In the genomic region with DNA sequence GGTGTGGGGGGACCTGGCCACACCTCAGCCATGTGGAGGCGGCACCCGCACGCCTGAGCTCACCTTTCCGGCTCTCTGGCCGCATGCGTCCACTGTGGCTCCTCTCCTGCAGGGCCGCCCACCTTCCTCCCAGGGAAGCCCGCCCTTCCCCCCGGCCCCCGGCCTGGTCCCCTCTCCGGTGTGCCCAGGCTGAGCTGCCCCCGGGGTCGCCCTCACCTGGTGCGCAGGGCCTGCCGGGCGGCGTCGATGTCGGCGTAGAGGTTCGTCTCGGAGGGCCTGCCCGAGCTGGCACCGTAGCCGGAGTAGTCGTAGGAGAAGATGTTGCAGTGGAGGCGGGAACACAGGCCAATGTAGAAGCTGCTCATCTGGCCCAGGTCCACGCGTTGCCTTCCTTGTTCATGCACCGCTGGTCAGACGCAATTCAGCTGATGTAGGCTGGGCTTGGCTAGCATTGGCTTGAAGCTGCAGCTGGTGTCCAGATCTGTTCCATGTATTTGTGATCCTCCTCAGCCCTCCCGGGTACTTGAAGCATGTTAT, we compare ENCODE assay signal across 8 cellular contexts.
A peak's percentile ranks its signal among the peaks of the same experiment; 100 is the strongest.
DNase-seq lines count a peak whose midpoint lies in the region; ATAC-seq, FAIRE-seq and TF ChIP-seq lines count a peak whose summit lies in the region.
"Not testable (repeated sequence)": the region's sequence is repeated elsewhere in the genome, so short reads cannot be mapped to it uniquely, and the experiment has no call there.

No MANE protein-coding gene starts in this region.

- H3K4me2 ChIP-seq in osteoblast (ENCODE audit: insufficient read depth, low read length) = not testable (repeated sequence)

- H3K4me1 ChIP-seq in esophagus muscularis mucosa; osteoblast (ENCODE audit: insufficient read depth, low read length); small intestine (ENCODE audit: control insufficient read depth in 2 of 2, insufficient read depth in 1 of 2, low read depth in 1 of 2, low read length in 1 of 2): not testable (repeated sequence)

- not testable (repeated sequence) for H3K9me3 Mint-ChIP-seq in activated naive CD8-positive, alpha-beta T cell treated with anti-CD3 and anti-CD28 coated beads, Interleukin-2, amount 10 ng/mL, durations not matched to agents 7 days and 5 days

- not testable (repeated sequence) for TF ChIP-seq CTCF in esophagus muscularis mucosa (IDR thresholded peaks at IDR 0.05); osteoblast (IDR thresholded peaks at IDR 0.05; ENCODE audit: extremely low read depth, low read depth, low read length)

- intact Hi-C loops in esophagus muscularis mucosa (cut with DNase I) = not testable (repeated sequence)

- not testable (repeated sequence) for H3K27ac ChIP-seq in esophagus muscularis mucosa (replicated peaks in 1 of 4); osteoblast (ENCODE audit: low read depth, low read length); small intestine (ENCODE audit: low read depth in 1 of 2, low read length in 1 of 2)

- H3K36me3 ChIP-seq in esophagus muscularis mucosa; osteoblast (ENCODE audit: insufficient read depth, low read length); small intestine (ENCODE audit: control insufficient read depth in 2 of 2, insufficient read depth in 2 of 2, low read length in 2 of 2): not testable (repeated sequence)

- not testable (repeated sequence) for TF ChIP-seq EP300 in esophagus muscularis mucosa (IDR thresholded peaks at IDR 0.05)

- FAIRE-seq in RCC 7860 (lab: Jason Lieb, UNC); small intestine (lab: Jason Lieb, UNC): not testable (repeated sequence)

- not testable (repeated sequence) for H3K4me3 Mint-ChIP-seq in activated naive CD8-positive, alpha-beta T cell treated with anti-CD3 and anti-CD28 coated beads, Interleukin-2, amount 10 ng/mL, durations not matched to agents 7 days and 5 days

- WGBS in esophagus muscularis mucosa = 87% methylated on average over 32 of the region's 32 CpGs
- 87 to 89% (median 89%) methylated on average over 32 of the region's 32 CpGs for WGBS in small intestine, 3 donors

- peak; percentile 65 for DNase-seq in ACHN
- DNase-seq in H4 (ENCODE audit: low spot score) = peak; percentile 5
- peak; percentile 3 for DNase-seq in RCC 7860 (ENCODE audit: low spot score)
- DNase-seq in activated naive CD8-positive, alpha-beta T cell treated with anti-CD3 and anti-CD28 coated beads, Interleukin-2, amount 10 ng/mL, durations not matched to agents 7 days and 5 days = peak; percentile 31
- DNase-seq in esophagus muscularis mucosa (ENCODE audit: extremely low spot score) = peak; percentile 91
- DNase-seq in islet precursor cell = peak; percentile 55
- DNase-seq in osteoblast (ENCODE audit: insufficient read length, low spot score, missing footprints) = peak; percentile 36
- peak; percentile 1 for DNase-seq in small intestine

- POLR2A ChIA-PET in activated naive CD8-positive, alpha-beta T cell treated with anti-CD3 and anti-CD28 coated beads, Interleukin-2, amount 10 ng/mL, durations not matched to agents 7 days and 5 days (lab: Charles Lee) = not testable (repeated sequence)

- not testable (repeated sequence) for ATAC-seq in activated naive CD8-positive, alpha-beta T cell treated with anti-CD3 and anti-CD28 coated beads, Interleukin-2, amount 10 ng/mL, durations not matched to agents 7 days and 5 days (ENCODE audit: low read depth)

- TF ChIP-seq POLR2A in esophagus muscularis mucosa (IDR thresholded peaks at IDR 0.05; ENCODE audit: low read depth) = not testable (repeated sequence)

- H3K9me3 ChIP-seq in esophagus muscularis mucosa; osteoblast (ENCODE audit: low read depth, low read length); small intestine (ENCODE audit: control insufficient read depth, low read depth): not testable (repeated sequence)

- H4K20me1 ChIP-seq in osteoblast (ENCODE audit: insufficient read depth, low read length) = not testable (repeated sequence)

- H3K79me2 ChIP-seq in osteoblast (ENCODE audit: insufficient read depth, low read length) = not testable (repeated sequence)

- in situ Hi-C loops in ACHN (cut with HindIII; ENCODE audit: low pct_ligation_motif_present, low pct_unique_long_range_greater_than_20kb, low sequenced_read_pairs) = not testable (repeated sequence)

- not testable (repeated sequence) for H3K4me1 Mint-ChIP-seq in activated naive CD8-positive, alpha-beta T cell treated with anti-CD3 and anti-CD28 coated beads, Interleukin-2, amount 10 ng/mL, durations not matched to agents 7 days and 5 days

- H3K36me3 Mint-ChIP-seq in activated naive CD8-positive, alpha-beta T cell treated with anti-CD3 and anti-CD28 coated beads, Interleukin-2, amount 10 ng/mL, durations not matched to agents 7 days and 5 days = not testable (repeated sequence)

- not testable (repeated sequence) for H3K4me3 ChIP-seq in esophagus muscularis mucosa; osteoblast (ENCODE audit: insufficient read depth, low read length); small intestine (ENCODE audit: low read depth in 1 of 2, low read length in 2 of 2)

- not testable (repeated sequence) for H2AFZ ChIP-seq in osteoblast (ENCODE audit: low read length)

- H3K27ac Mint-ChIP-seq in activated naive CD8-positive, alpha-beta T cell treated with anti-CD3 and anti-CD28 coated beads, Interleukin-2, amount 10 ng/mL, durations not matched to agents 7 days and 5 days = not testable (repeated sequence)

- H3K27me3 ChIP-seq in esophagus muscularis mucosa = peaks cover 0 to 30% (median 0%) of the 10 kb centered on the region in 4 donors
- not testable (repeated sequence) for H3K27me3 ChIP-seq in osteoblast (ENCODE audit: insufficient read depth, low read length); small intestine (ENCODE audit: control insufficient read depth in 2 of 2, insufficient read depth in 2 of 2, low read length in 2 of 2)

- H3K27me3 Mint-ChIP-seq in activated naive CD8-positive, alpha-beta T cell treated with anti-CD3 and anti-CD28 coated beads, Interleukin-2, amount 10 ng/mL, durations not matched to agents 7 days and 5 days = peaks cover 26% of the 10 kb centered on the region

Comparison
In these comparisons a context has a peak if more than half of its experiments do, and no peak if none do; other contexts are left out.
1. DNase-seq: peak in every context shown above with its lines; median percentile 91 in esophagus muscularis mucosa; 65 in ACHN; 55 in islet precursor cell; 36 in osteoblast; 31 in activated naive CD8-positive, alpha-beta T cell treated with anti-CD3 and anti-CD28 coated beads, Interleukin-2, amount 10 ng/mL, durations not matched to agents 7 days and 5 days; 5 in H4; 3 in RCC 7860; 1 in small intestine.